13 cellular contexts compared by ENCODE assay signal in the genomic region with DNA sequence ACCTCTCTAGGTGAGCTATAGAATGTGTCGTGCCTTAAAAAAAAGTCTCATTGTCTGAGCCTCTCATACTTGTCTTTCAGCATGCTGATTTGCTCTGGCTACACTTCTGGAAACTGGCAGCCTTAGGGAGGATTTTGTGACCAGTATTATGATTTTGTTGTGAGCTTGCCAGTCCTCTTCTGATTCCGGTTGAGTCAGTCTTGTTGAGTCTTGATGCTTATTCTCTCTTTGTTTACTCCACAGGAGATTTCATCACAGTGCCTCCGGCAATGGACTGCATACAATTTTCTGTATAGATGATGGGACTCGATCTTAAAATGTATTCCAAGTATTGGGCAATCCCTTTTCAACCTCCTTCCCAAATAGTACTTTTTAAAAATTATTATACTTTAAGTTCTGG.
A peak's percentile ranks its signal among the peaks of the same experiment; 100 is the strongest.
DNase-seq lines count a peak whose midpoint lies in the region; ATAC-seq and TF ChIP-seq lines count a peak whose summit lies in the region.
"Had no signal": no experiment of that assay in that cellular context is flagged by ENCODE, and none has a peak within 500 bp of the region (broad histone marks: within the 10 kb centered on the region; RNA-seq: fewer than 3 reads in every experiment).

No MANE protein-coding gene starts in this region.

- intact Hi-C loops in activated T-helper 2 cell treated with anti-CD3 and anti-CD28 coated beads, Interferon-gamma antibody, Interleukin-2, Interleukin-4, amounts not matched to agents 10 μg/mL and 5 μg/mL and 100 μg/mL, durations not matched to agents 14 hours and 24 hours and 36 hours (cut with micrococcal nuclease), result no loop called here

- H3K9me3 Mint-ChIP-seq in activated T-helper 2 cell treated with anti-CD3 and anti-CD28 coated beads, Interferon-gamma antibody, Interleukin-2, Interleukin-4, amounts not matched to agents 10 μg/mL and 5 μg/mL and 100 μg/mL, durations not matched to agents 14 hours and 24 hours and 36 hours, result no peaks in the 10 kb centered on the region

- H3K4me3 Mint-ChIP-seq in activated T-helper 2 cell treated with anti-CD3 and anti-CD28 coated beads, Interferon-gamma antibody, Interleukin-2, Interleukin-4, amounts not matched to agents 10 μg/mL and 5 μg/mL and 100 μg/mL, durations not matched to agents 14 hours and 24 hours and 36 hours (ENCODE audit: low read depth), result no peak overlapping the region
- H3K4me3 Mint-ChIP-seq: activated T-cell treated with anti-CD3 and anti-CD28 coated beads, Interleukin-2, amount 50 U/mL, for 72 hours; CD4-positive, alpha-beta T cell had no signal

- peak; percentile 30 for DNase-seq in Ammon's horn (ENCODE audit: low spot score)
- DNase-seq in NCI-H460 (ENCODE audit: extremely low read depth, low read depth), result peak; percentile 1
- DNase-seq in epithelial cell of esophagus (ENCODE audit: low read depth), result peak; percentile 99
- peak; percentile 5 for DNase-seq in non-pigmented ciliary epithelial cell (ENCODE audit: low read depth)
- no peak for DNase-seq in SKM-1 treated with dmso at 0.1 percent for 144 hours (lab: John Stamatoyannopoulos, UW; ENCODE audit: unreplicated experiment)
- DNase-seq in activated T-helper 2 cell treated with anti-CD3 and anti-CD28 coated beads, Interferon-gamma antibody, Interleukin-2, Interleukin-4, amounts not matched to agents 10 μg/mL and 5 μg/mL and 100 μg/mL, durations not matched to agents 14 hours and 24 hours and 36 hours (ENCODE audit: low spot score), result no peak
- DNase-seq in occipital lobe (lab: John Stamatoyannopoulos, UW), result no peak
- DNase-seq: activated CD4-positive, alpha-beta T cell treated with anti-CD3 and anti-CD28 coated beads for 1 hour; activated T-cell treated with anti-CD3 and anti-CD28 coated beads, Interleukin-2, amount 50 U/mL, for 72 hours; CD4-positive, alpha-beta T cell; heart left ventricle; KG1 had no signal

- TF ChIP-seq CTCF in epithelial cell of esophagus (IDR thresholded peaks at IDR 0.05; ENCODE audit: insufficient read depth, low read depth, low read length, missing control alignments), result no peak

- H3K4me1 Mint-ChIP-seq in activated T-helper 2 cell treated with anti-CD3 and anti-CD28 coated beads, Interferon-gamma antibody, Interleukin-2, Interleukin-4, amounts not matched to agents 10 μg/mL and 5 μg/mL and 100 μg/mL, durations not matched to agents 14 hours and 24 hours and 36 hours (ENCODE audit: low read depth), result no peaks in the 10 kb centered on the region

- no peak overlapping the region for H3K4me3 ChIP-seq in epithelial cell of esophagus (ENCODE audit: low read length)
- H3K4me3 ChIP-seq: heart left ventricle had no signal

- ATAC-seq in HG03432 (IDR thresholded peaks at IDR 0.05; ENCODE audit: unreplicated experiment), result no peak
- ATAC-seq: activated T-cell treated with anti-CD3 and anti-CD28 coated beads, Interleukin-2, amount 50 U/mL, for 72 hours had no signal

- no peak overlapping the region for H3K27ac Mint-ChIP-seq in activated T-helper 2 cell treated with anti-CD3 and anti-CD28 coated beads, Interferon-gamma antibody, Interleukin-2, Interleukin-4, amounts not matched to agents 10 μg/mL and 5 μg/mL and 100 μg/mL, durations not matched to agents 14 hours and 24 hours and 36 hours
- H3K27ac Mint-ChIP-seq: activated T-cell treated with anti-CD3 and anti-CD28 coated beads, Interleukin-2, amount 50 U/mL, for 72 hours; CD4-positive, alpha-beta T cell had no signal

- no peaks in the 10 kb centered on the region for H3K36me3 Mint-ChIP-seq in activated T-helper 2 cell treated with anti-CD3 and anti-CD28 coated beads, Interferon-gamma antibody, Interleukin-2, Interleukin-4, amounts not matched to agents 10 μg/mL and 5 μg/mL and 100 μg/mL, durations not matched to agents 14 hours and 24 hours and 36 hours (ENCODE audit: low read depth)

- no peaks in the 10 kb centered on the region for H3K27me3 Mint-ChIP-seq in activated T-helper 2 cell treated with anti-CD3 and anti-CD28 coated beads, Interferon-gamma antibody, Interleukin-2, Interleukin-4, amounts not matched to agents 10 μg/mL and 5 μg/mL and 100 μg/mL, durations not matched to agents 14 hours and 24 hours and 36 hours (ENCODE audit: low read depth)
- H3K27me3 Mint-ChIP-seq: CD4-positive, alpha-beta T cell had no signal

Comparison
In these comparisons a context has a peak if more than half of its experiments do, and no peak if none do; other contexts are left out.
1. DNase-seq: peak in Ammon's horn (single experiment), NCI-H460 (single experiment), epithelial cell of esophagus (single experiment) and non-pigmented ciliary epithelial cell (single experiment); none in SKM-1 treated with dmso at 0.1 percent for 144 hours (single experiment), activated T-helper 2 cell treated with anti-CD3 and anti-CD28 coated beads, Interferon-gamma antibody, Interleukin-2, Interleukin-4, amounts not matched to agents 10 μg/mL and 5 μg/mL and 100 μg/mL, durations not matched to agents 14 hours and 24 hours and 36 hours (single experiment) and occipital lobe (single experiment).